Comparison of ENCODE assay signal across 19 cellular contexts in the genomic region with DNA sequence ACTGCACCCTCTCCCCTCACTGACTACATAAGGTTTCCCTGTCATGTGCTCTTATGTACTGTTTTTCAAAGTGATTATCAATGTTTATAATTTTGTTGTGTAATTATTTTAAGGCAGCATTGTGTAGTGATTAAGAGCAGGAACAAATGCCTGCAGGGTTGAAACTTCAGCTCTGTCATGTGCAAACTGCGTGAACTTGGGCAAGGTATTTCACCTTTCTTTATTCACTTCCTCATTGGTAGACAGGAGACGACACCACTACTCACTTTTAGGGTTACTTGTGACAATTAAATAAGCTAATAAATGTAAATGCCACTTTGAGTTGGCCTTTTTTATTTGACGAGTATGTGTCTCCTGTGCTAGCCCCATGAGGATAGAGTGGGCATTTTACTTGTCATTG.
DNase-seq lines count a peak whose midpoint lies in the region; ATAC-seq, FAIRE-seq and TF ChIP-seq lines count a peak whose summit lies in the region.
"Had no signal": no experiment of that assay in that cellular context is flagged by ENCODE, and none has a peak within 500 bp of the region (broad histone marks: within the 10 kb centered on the region; RNA-seq: fewer than 3 reads in every experiment).

No MANE protein-coding gene starts in this region.

- no peak overlapping the region for H2AFZ ChIP-seq in GM12878 (ENCODE audit: control insufficient read depth, low read depth, low read length)
- H2AFZ ChIP-seq: GM23338 had no signal

- peak overlapping the region in 7 of 11 experiments; percentile 2 to 84 (median 9); a peak in 5 of 22 replicates for H3K4me2 ChIP-seq in BLaER1 treated with 17β-estradiol and CSF1 and Interleukin-3, amounts not matched to agents 10 nM and 100 nM
- H3K4me2 ChIP-seq in GM12878 (ENCODE audit: control insufficient read depth, insufficient read depth) = no peak overlapping the region
- H3K4me2 ChIP-seq: GM23338 had no signal

- no peaks in the 10 kb centered on the region for H3K9me3 ChIP-seq in BLaER1 treated with 17β-estradiol and CSF1 and Interleukin-3, amounts not matched to agents 10 nM and 100 nM (replicated peaks in 1 of 11)
- H3K9me3 ChIP-seq in GM12878 (replicated peaks; ENCODE audit: control insufficient read depth, insufficient read depth, low read length) = no peaks in the 10 kb centered on the region; the same call in 1 of the 3 replicates

- FAIRE-seq in GM12878 (lab: Jason Lieb, UNC) = no peak
- FAIRE-seq: H54 had no signal

- intact Hi-C loops in GM12878 (cut with micrococcal nuclease; ENCODE audit: unreplicated experiment) = no loop called here

- no peaks in the 10 kb centered on the region; a peak in 1 of 22 replicates for H4K20me1 ChIP-seq in BLaER1 treated with 17β-estradiol and CSF1 and Interleukin-3, amounts not matched to agents 10 nM and 100 nM
- no peaks in the 10 kb centered on the region for H4K20me1 ChIP-seq in GM12878 (ENCODE audit: control insufficient read depth, insufficient read depth)

- no TSS peak for BruUV-seq in GM12878 (replicated peaks; lab: Mats Ljungman, UMichigan)

- no peaks in the 10 kb centered on the region for H3K27me3 ChIP-seq in BLaER1 treated with 17β-estradiol and CSF1 and Interleukin-3, amounts not matched to agents 10 nM and 100 nM
- H3K27me3 ChIP-seq in GM12878 (replicated peaks in 1 of 2; ENCODE audit: control insufficient read depth in 2 of 2, insufficient read depth in 2 of 2, low read length in 1 of 2) = no peaks in the 10 kb centered on the region

- in situ Hi-C loops in GM12878 (cut with MboI) = no loop called here

- RAD21 ChIA-PET in GM12878 (lab: Charles Lee; ENCODE audit: unreplicated experiment) = interaction anchor here (0.7 to 4.8 kb wide), 15 partner anchors 10 to 236 kb away, joined by 3 to 21 read pairs (median 3); no protein-coding TSS in a partner anchor

- no peak for TF ChIP-seq RAD21 in GM12878 (IDR thresholded peaks at IDR 0.05; ENCODE audit: insufficient read depth, low read depth, low read length)

- CTCF ChIA-PET in GM12878 (lab: Yijun Ruan, JAX) = interaction anchor here (0.7 to 5.4 kb wide), 11 partner anchors 11 to 251 kb away, joined by 3 to 70 read pairs (median 4); no protein-coding TSS in a partner anchor

- peaks cover 0 to 56% (median 34%) of the 10 kb centered on the region in 10 experiments; a peak in 16 of 20 replicates for H3K4me1 ChIP-seq in BLaER1 treated with 17β-estradiol and CSF1 and Interleukin-3, amounts not matched to agents 10 nM and 100 nM
- H3K4me1 ChIP-seq in GM12878 (ENCODE audit: control insufficient read depth, insufficient read depth, low read length) = peaks cover 37% of the 10 kb centered on the region

- TF ChIP-seq EP300 in GM12878 (IDR thresholded peaks at IDR 0.05; ENCODE audit: borderline replicate concordance in 1 of 2, control insufficient read depth in 1 of 2, low read depth in 2 of 2, low read length in 2 of 2) = no peak

- TF ChIP-seq POLR2A in GM12878 (IDR thresholded peaks at IDR 0.05; ENCODE audit: low read depth, low read length) = no peak

- H3K27ac ChIP-seq in BLaER1 treated with 17β-estradiol and CSF1 and Interleukin-3, amounts not matched to agents 10 nM and 100 nM = no peak overlapping the region
- H3K27ac ChIP-seq in GM12878 (ENCODE audit: control insufficient read depth, insufficient read depth) = no peak overlapping the region
- H3K27ac ChIP-seq: HL-60 had no signal

- WGBS in GM12878 (ENCODE audit: insufficient coverage, insufficient replicate concordance, low lambda C conversion rate, missing lambda C conversion rate) = 0% methylated on average over 3 of the region's 3 CpGs

- H3K79me2 ChIP-seq in GM12878 (ENCODE audit: control insufficient read depth, insufficient read depth, low read length) = no peaks in the 10 kb centered on the region

- no peak overlapping the region for H3K9ac ChIP-seq in BLaER1 treated with 17β-estradiol and CSF1 and Interleukin-3, amounts not matched to agents 10 nM and 100 nM
- H3K9ac ChIP-seq in GM12878 (ENCODE audit: control insufficient read depth, insufficient read depth, low read length) = no peak overlapping the region

- no peaks in the 10 kb centered on the region for H3K36me3 ChIP-seq in BLaER1 treated with 17β-estradiol and CSF1 and Interleukin-3, amounts not matched to agents 10 nM and 100 nM
- no peaks in the 10 kb centered on the region for H3K36me3 ChIP-seq in GM12878 (ENCODE audit: control insufficient read depth in 2 of 2, insufficient read depth in 2 of 2, low read length in 1 of 2)

- H3K4me3 ChIP-seq in BLaER1 treated with 17β-estradiol and CSF1 and Interleukin-3, amounts not matched to agents 10 nM and 100 nM = no peak overlapping the region
- no peak overlapping the region for H3K4me3 ChIP-seq in GM12878
- H3K4me3 ChIP-seq: GM23338 had no signal

- SMC1A ChIA-PET in GM12878 (lab: Charles Lee; ENCODE audit: uncharacterized antibody, unreplicated experiment) = interaction anchor here (0.7 to 5.1 kb wide), 10 partner anchors 10 to 229 kb away, joined by 3 to 24 read pairs (median 4); no protein-coding TSS in a partner anchor

- no peak for TF ChIP-seq CTCF in GM12878 (IDR thresholded peaks at IDR 0.05 in 2 of 3, conservative IDR thresholded peaks at IDR 0.05 in 1 of 3; ENCODE audit: control insufficient read depth in 2 of 3, extremely low read depth in 1 of 3, insufficient read depth in 1 of 3, low read depth in 3 of 3, low read length in 3 of 3)

- peak; percentile 41 for ATAC-seq in GM19351 (IDR thresholded peaks at IDR 0.05; ENCODE audit: unreplicated experiment)
- peak; percentile 59 for ATAC-seq in GM12878
- no peak for ATAC-seq in HG03342 (IDR thresholded peaks at IDR 0.05; ENCODE audit: unreplicated experiment)
- ATAC-seq: GM23338 had no signal

- POLR2A ChIA-PET in GM12878 (lab: Charles Lee) = interaction anchor here (0.5 kb wide), 2 partner anchors 47 to 108 kb away, joined by 3 to 4 read pairs; no protein-coding TSS in a partner anchor

- DNase-seq in GM12878 (ENCODE audit: low read depth, low spot score) (no peak), renal cortical epithelial cell (ENCODE audit: low read depth) (peak; percentile 2), SKM-1 (lab: John Stamatoyannopoulos, UW; ENCODE audit: unreplicated experiment) (no peak), NCI-H510A (lab: John Stamatoyannopoulos, UW) (no peak)
- DNase-seq: 8988T; C1 segment of cervical spinal cord; CD4-positive, CD25-positive, alpha-beta regulatory T cell; CD8-positive, alpha-beta memory T cell; COR-L47; DMS53; DND-41; EL; HCEC 1CT had no signal

TF ChIP-seq in GM12878, 131 proteins besides CTCF, POLR2A, EP300 and RAD21:
- TF ChIP-seq PML (IDR thresholded peaks at IDR 0.05; ENCODE audit: low read length) (no peak), SPI1 (IDR thresholded peaks at IDR 0.05; ENCODE audit: borderline replicate concordance, insufficient read depth, low read depth, low read length) (peak; percentile 74; the same call in 1 of the 2 replicates), BHLHE40 (IDR thresholded peaks at IDR 0.05; ENCODE audit: borderline replicate concordance in 1 of 2, low read depth in 2 of 2, low read length in 1 of 2) (peak in 1 of 2 experiments; percentile 55; a peak in 1 of 4 replicates), RFX5 (IDR thresholded peaks at IDR 0.05; ENCODE audit: low read depth, low read length) (no peak), ETV6 (conservative IDR thresholded peaks at IDR 0.05 in 1 of 2, IDR thresholded peaks at IDR 0.05 in 1 of 2; ENCODE audit: borderline replicate concordance in 1 of 2, low read depth in 1 of 2) (no peak)
